8 cellular contexts compared by ENCODE assay signal in the genomic region with DNA sequence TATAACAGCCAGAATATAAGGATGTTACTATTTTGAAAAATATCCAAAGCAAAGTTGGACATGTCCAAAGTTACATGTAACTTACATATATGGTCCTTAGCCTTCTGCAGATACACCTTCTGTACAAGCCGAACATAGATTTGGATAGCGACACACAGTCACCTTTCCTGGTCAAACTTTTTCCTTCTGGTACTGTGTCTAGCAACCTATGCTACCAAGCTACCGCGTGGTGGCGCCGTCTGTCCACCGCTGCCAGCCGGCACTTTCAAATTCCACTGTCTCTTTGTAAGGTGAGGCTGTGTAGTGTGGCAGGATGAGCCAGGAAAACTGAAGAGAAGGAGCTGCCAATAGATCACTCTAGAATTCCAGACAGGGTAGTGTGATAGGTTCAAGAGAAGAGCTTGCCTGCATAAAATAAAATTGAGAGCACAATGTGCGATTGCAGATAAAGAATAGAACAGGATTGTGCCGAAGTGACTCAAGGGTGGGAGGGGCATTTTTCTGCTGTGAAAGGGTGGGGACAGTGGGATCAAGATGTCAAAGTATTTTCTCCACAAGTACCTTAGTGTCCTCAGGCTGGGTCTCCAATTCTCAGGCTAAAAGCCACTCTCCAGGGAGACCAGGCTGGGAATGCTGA.
A peak's percentile ranks its signal among the peaks of the same experiment; 100 is the strongest.
DNase-seq lines count a peak whose midpoint lies in the region; ATAC-seq lines count a peak whose summit lies in the region.

No MANE protein-coding gene starts in this region.

- H3K27me3 Mint-ChIP-seq in effector memory CD8-positive, alpha-beta T cell = no peaks in the 10 kb centered on the region
- H3K27me3 Mint-ChIP-seq in stimulated activated naive CD8-positive, alpha-beta T cell treated with anti-CD3 and anti-CD28 coated beads, Interleukin-15, amount 100 ng/mL, for 72 hours = no peaks in the 10 kb centered on the region

- H2BK5ac ChIP-seq in mesendoderm (ENCODE audit: low read length) = no peak overlapping the region

- no peak overlapping the region for H2AK5ac ChIP-seq in mesendoderm (ENCODE audit: low read length)

- no peak overlapping the region for H3K27ac ChIP-seq in mesendoderm (ENCODE audit: low read depth, low read length)

- peak; percentile 39 for ATAC-seq in HG03196 (IDR thresholded peaks at IDR 0.05; ENCODE audit: unreplicated experiment)
- ATAC-seq in effector memory CD8-positive, alpha-beta T cell (replicated peaks) = peak; percentile 28
- peak; percentile 40 for ATAC-seq in stimulated activated naive CD8-positive, alpha-beta T cell treated with anti-CD3 and anti-CD28 coated beads, Interleukin-15, amount 100 ng/mL, for 72 hours

- H3K4me3 ChIP-seq in mesendoderm (ENCODE audit: low read length) = no peak overlapping the region

- H2BK15ac ChIP-seq in mesendoderm (replicated peaks; ENCODE audit: low read depth) = no peak overlapping the region

- no peak overlapping the region for H4K5ac ChIP-seq in mesendoderm (ENCODE audit: low read length)

- H3K4me1 ChIP-seq in mesendoderm (ENCODE audit: control insufficient read depth, low read depth, low read length) = no peaks in the 10 kb centered on the region

- H3K18ac ChIP-seq in mesendoderm (ENCODE audit: low read length) = no peak overlapping the region

- H3K4me2 ChIP-seq in mesendoderm (ENCODE audit: low read length) = no peak overlapping the region

- H3K79me1 ChIP-seq in mesendoderm (ENCODE audit: low read length) = no peaks in the 10 kb centered on the region

- no peak overlapping the region for H3K56ac ChIP-seq in mesendoderm (ENCODE audit: low read length)

- no peaks in the 10 kb centered on the region for H3K27me3 ChIP-seq in mesendoderm (ENCODE audit: insufficient read depth, low read length, poor library complexity)

- no peak overlapping the region for H4K8ac ChIP-seq in mesendoderm (ENCODE audit: low read depth, low read length)

- H3K9me3 Mint-ChIP-seq in effector memory CD8-positive, alpha-beta T cell = no peaks in the 10 kb centered on the region
- no peaks in the 10 kb centered on the region for H3K9me3 Mint-ChIP-seq in stimulated activated naive CD8-positive, alpha-beta T cell treated with anti-CD3 and anti-CD28 coated beads, Interleukin-15, amount 100 ng/mL, for 72 hours

- no peak overlapping the region for H2BK120ac ChIP-seq in mesendoderm (ENCODE audit: low read depth, low read length)

- no CpG with 5 or more reads among the region's 10 CpGs for WGBS in mesendoderm (ENCODE audit: extremely low coverage, insufficient coverage, low lambda C conversion rate)

- peak overlapping the region in 1 of 2 donors; percentile 7 for H3K4me3 Mint-ChIP-seq in effector memory CD8-positive, alpha-beta T cell
- peak overlapping the region in 1 of 2 donors; percentile 7 for H3K4me3 Mint-ChIP-seq in stimulated activated naive CD8-positive, alpha-beta T cell treated with anti-CD3 and anti-CD28 coated beads, Interleukin-15, amount 100 ng/mL, for 72 hours

- H3K4ac ChIP-seq in mesendoderm (ENCODE audit: low read depth, low read length) = no peak overlapping the region

- DNase-seq in GM03348 (ENCODE audit: low spot score) (peak; percentile 68), NCI-H226 (peak; percentile 22), mesendoderm (peak; percentile 69)
- peak; percentile 68 for DNase-seq in activated CD4-positive, alpha-beta T cell treated with anti-CD3 and anti-CD28 coated beads for 48 hours
- peak; percentile 13 to 21 (median 15) for DNase-seq in effector memory CD8-positive, alpha-beta T cell
- DNase-seq in stimulated activated naive CD8-positive, alpha-beta T cell treated with anti-CD3 and anti-CD28 coated beads, Interleukin-15, amount 100 ng/mL, for 72 hours = peak; percentile 31 to 33
- DNase-seq in effector CD8-positive, alpha-beta T cell (lab: John Stamatoyannopoulos, UW) = no peak

- H3K27ac Mint-ChIP-seq in effector memory CD8-positive, alpha-beta T cell = peak overlapping the region; percentile 44 to 61
- no peak overlapping the region for H3K27ac Mint-ChIP-seq in stimulated activated naive CD8-positive, alpha-beta T cell treated with anti-CD3 and anti-CD28 coated beads, Interleukin-15, amount 100 ng/mL, for 72 hours

- no peak overlapping the region for H3K23ac ChIP-seq in mesendoderm (ENCODE audit: low read length)

- no peaks in the 10 kb centered on the region for H3K79me2 ChIP-seq in mesendoderm (ENCODE audit: control insufficient read depth, insufficient read depth, low read length)

- H3K36me3 Mint-ChIP-seq in effector memory CD8-positive, alpha-beta T cell (ENCODE audit: insufficient read depth) = no peaks in the 10 kb centered on the region

- H3K9ac ChIP-seq in mesendoderm (ENCODE audit: low read length) = no peak overlapping the region

- peaks cover 21 to 29% of the 10 kb centered on the region in 2 donors for H3K4me1 Mint-ChIP-seq in effector memory CD8-positive, alpha-beta T cell (ENCODE audit: low read depth in 2 of 2)
- H3K4me1 Mint-ChIP-seq in stimulated activated naive CD8-positive, alpha-beta T cell treated with anti-CD3 and anti-CD28 coated beads, Interleukin-15, amount 100 ng/mL, for 72 hours = peaks cover 35% of the 10 kb centered on the region

- no peaks in the 10 kb centered on the region for H3K36me3 ChIP-seq in mesendoderm (ENCODE audit: control insufficient read depth, insufficient read depth, low read length)

Comparison
In these comparisons a context has a peak if more than half of its experiments do, and no peak if none do; other contexts are left out.
1. H3K27ac Mint-ChIP-seq: peak in effector memory CD8-positive, alpha-beta T cell (2 of 2); none in stimulated activated naive CD8-positive, alpha-beta T cell treated with anti-CD3 and anti-CD28 coated beads, Interleukin-15, amount 100 ng/mL, for 72 hours (0 of 2).
2. Peak in every context shown above with its lines, with median percentiles within 50 percentile points of each other: ATAC-seq.